Comparison of ENCODE assay signal across 8 cellular contexts in genomic region chr12:120725151-120725658, GRCh38. TPM values are rescaled to one million over a fixed set of nuclear protein-coding genes. Genes with fewer than 3 reads are reported as not detected.
DNase-seq lines count a peak whose midpoint lies in the region; ATAC-seq and TF ChIP-seq lines count a peak whose summit lies in the region.

No MANE protein-coding gene starts in this region.

- H3K9me2 ChIP-seq in HCT116 (ENCODE audit: insufficient read depth), result no peaks in the 10 kb centered on the region

- H3K4me1 ChIP-seq in HCT116 (ENCODE audit: control insufficient read depth in 1 of 2, insufficient read depth in 2 of 2, low read length in 2 of 2) (peaks cover 3 to 22% of the 10 kb centered on the region in 2 experiments; a peak in 2 of 4 replicates), ascending aorta (peaks cover 0 to 8% of the 10 kb centered on the region in 2 donors), mesodermal cell (ENCODE audit: control insufficient read depth, insufficient read depth, low read length, poor library complexity, severe bottlenecking) (peaks cover 4% of the 10 kb centered on the region)

- ATAC-seq in HCT116, result peak; percentile 8
- no peak for ATAC-seq in GM19463 (IDR thresholded peaks at IDR 0.05; ENCODE audit: unreplicated experiment)
- no peak for ATAC-seq in GM18519 (IDR thresholded peaks at IDR 0.05; ENCODE audit: low FRiP score, unreplicated experiment)
- no peak for ATAC-seq in GM18867 (IDR thresholded peaks at IDR 0.05; ENCODE audit: unreplicated experiment)

- POLR2A ChIA-PET in HCT116 (lab: Charles Lee), result interaction anchor here (1.2 kb wide), 1 partner anchor 15 kb away, joined by 3 read pairs; the partner anchor contains the start of gene UNC119B

- H3K4me2 ChIP-seq in HCT116 (ENCODE audit: low read length), result peak overlapping the region; percentile 96

- TF ChIP-seq POLR2A in HCT116 (IDR thresholded peaks at IDR 0.05; ENCODE audit: borderline replicate concordance, extremely low read depth, insufficient read depth, insufficient read length) (no peak), lower leg skin (IDR thresholded peaks at IDR 0.05) (no peak)

- TF ChIP-seq RAD21 in HCT116 (IDR thresholded peaks at IDR 0.05; ENCODE audit: low read depth), result no peak

- 40 to 43% methylated on average over 10 to 14 of the region's 14 CpGs for WGBS in mesodermal cell (ENCODE audit: insufficient coverage in 2 of 2), 2 experiments
- WGBS in lower leg skin, 2 donors, result 28 to 34% methylated on average over 14 of the region's 14 CpGs

- DNase-seq in AG10803 (ENCODE audit: low read depth), result no peak
- no peak for DNase-seq in HCT116 (ENCODE audit: low read depth, low spot score)
- DNase-seq in ascending aorta (ENCODE audit: low spot score in 2 of 2), result no peak
- DNase-seq in lower leg skin (ENCODE audit: low spot score in 2 of 2), result no peak

- H2AFZ ChIP-seq in HCT116 (ENCODE audit: low read depth, low read length, poor library complexity, severe bottlenecking), result peak overlapping the region; percentile 32

- no peaks in the 10 kb centered on the region for H4K20me1 ChIP-seq in HCT116 (ENCODE audit: insufficient read depth)

- TF ChIP-seq CTCF in AG10803 (conservative IDR thresholded peaks at IDR 0.05; ENCODE audit: low read length), result no peak
- TF ChIP-seq CTCF in HCT116 (IDR thresholded peaks at IDR 0.05 in 2 of 3, conservative IDR thresholded peaks at IDR 0.05 in 1 of 3; ENCODE audit: borderline replicate concordance in 1 of 3, insufficient read depth in 1 of 3, low read depth in 2 of 3, low read length in 2 of 3), result no peak
- TF ChIP-seq CTCF in ascending aorta (IDR thresholded peaks at IDR 0.05), result no peak
- no peak for TF ChIP-seq CTCF in lower leg skin (IDR thresholded peaks at IDR 0.05)

- CTCF ChIA-PET in HCT116 (lab: Charles Lee), result interaction anchor here (0.6 kb wide), 1 partner anchor 215 kb away, joined by 3 read pairs; no protein-coding TSS in a partner anchor

- BruUV-seq in HCT116 (replicated peaks; lab: Mats Ljungman, UMichigan), result no TSS peak

- H3K27me3 ChIP-seq in HCT116 (ENCODE audit: insufficient read depth, low read length) (no peaks in the 10 kb centered on the region), ascending aorta (no peaks in the 10 kb centered on the region)

- RAD21 ChIA-PET in HCT116 (lab: Charles Lee; ENCODE audit: low non-redundant PET in 1 of 2, low total read pairs in 2 of 2, uncharacterized antibody in 2 of 2, unreplicated experiment in 2 of 2), result no interaction called here

- H3K9me3 ChIP-seq in HCT116 (ENCODE audit: control insufficient read depth in 1 of 2, insufficient read depth in 1 of 2, low read depth in 1 of 2, low read length in 2 of 2) (no peaks in the 10 kb centered on the region), ascending aorta (no peaks in the 10 kb centered on the region), mesodermal cell (ENCODE audit: control insufficient read depth, low read length) (no peaks in the 10 kb centered on the region)

- peak overlapping the region; percentile 81 for H3K9ac ChIP-seq in HCT116 (ENCODE audit: low read length)

- intact Hi-C loops in HCT116 (cut with micrococcal nuclease), result loop anchor here (5.0 kb wide), 1 partner anchor 247 kb away; no protein-coding TSS in a partner anchor
- intact Hi-C loops in ascending aorta (cut with DNase I), result loop anchor here (1.0 to 10.0 kb wide), 4 partner anchors 39 to 250 kb away; partner anchors contain the start of genes HNF1A and POP5
- intact Hi-C loops in lower leg skin (cut with DNase I; ENCODE audit: low total_unique reads), result no loop called here

- H3K27ac ChIP-seq in HCT116 (ENCODE audit: low read depth, low read length) (peak overlapping the region; percentile 73; the same call in 1 of the 2 replicates), ascending aorta (peak overlapping the region; percentile 83 to 85), mesodermal cell (ENCODE audit: low read depth, low read length, severe bottlenecking) (no peak overlapping the region)

- H3K36me3 ChIP-seq in HCT116 (ENCODE audit: control insufficient read depth in 1 of 2, insufficient read depth in 2 of 2, low read length in 2 of 2), result peaks cover 20 to 24% of the 10 kb centered on the region in 2 experiments; a peak in 3 of 4 replicates
- peaks cover 28 to 37% of the 10 kb centered on the region in 2 donors for H3K36me3 ChIP-seq in ascending aorta
- peaks cover 55% of the 10 kb centered on the region for H3K36me3 ChIP-seq in mesodermal cell (ENCODE audit: control insufficient read depth, insufficient read depth, low read length)

- H3K4me3 ChIP-seq in AG10803 (ENCODE audit: low read length), result peak overlapping the region; percentile 69
- H3K4me3 ChIP-seq in HCT116 (replicated peaks in 1 of 2; ENCODE audit: low read depth in 1 of 2, low read length in 2 of 2), result peak overlapping the region; percentile 81 to 83
- H3K4me3 ChIP-seq in ascending aorta, result peak overlapping the region; percentile 75 to 91
- H3K4me3 ChIP-seq in mesodermal cell (ENCODE audit: extremely low read depth, insufficient read depth, low read length, poor library complexity, severe bottlenecking), result peak overlapping the region; percentile 45
- no peak overlapping the region for H3K4me3 ChIP-seq in lower leg skin (ENCODE audit: low read depth, poor library complexity, severe bottlenecking)

- H3K79me2 ChIP-seq in HCT116 (ENCODE audit: insufficient read depth, low read length), result no peaks in the 10 kb centered on the region

TF ChIP-seq in HCT116, 20 proteins besides CTCF, POLR2A, EP300 and RAD21 (continues in another document):
- TF ChIP-seq TCF7L2 (IDR thresholded peaks at IDR 0.05; ENCODE audit: borderline replicate concordance, extremely low read depth, insufficient read depth, insufficient read length) (no peak), ZFX (IDR thresholded peaks at IDR 0.05) (no peak), EZH2phosphoT487 (IDR thresholded peaks at IDR 0.05; ENCODE audit: borderline replicate concordance) (no peak), EGR1 (IDR thresholded peaks at IDR 0.05; ENCODE audit: low read depth) (no peak), CEBPB (IDR thresholded peaks at IDR 0.05; ENCODE audit: low read depth) (no peak), EZH2 (IDR thresholded peaks at IDR 0.05) (no peak), ELF1 (IDR thresholded peaks at IDR 0.05; ENCODE audit: borderline replicate concordance, low read depth) (no peak), FOSL1 (IDR thresholded peaks at IDR 0.05; ENCODE audit: low read depth) (no peak), YY1 (IDR thresholded peaks at IDR 0.05; ENCODE audit: extremely low read depth, insufficient replicate concordance, low read depth, low read length) (no peak), SP1 (IDR thresholded peaks at IDR 0.05; ENCODE audit: low read depth) (no peak), SIN3A (IDR thresholded peaks at IDR 0.05; ENCODE audit: low read depth) (no peak), MAX (IDR thresholded peaks at IDR 0.05) (no peak), POLR2AphosphoS5 (IDR thresholded peaks at IDR 0.05; ENCODE audit: low read depth, low read length) (no peak), JUND (IDR thresholded peaks at IDR 0.05) (no peak), CBX3 (IDR thresholded peaks at IDR 0.05; ENCODE audit: low read depth) (no peak)
- TF ChIP-seq, protein P1, sequence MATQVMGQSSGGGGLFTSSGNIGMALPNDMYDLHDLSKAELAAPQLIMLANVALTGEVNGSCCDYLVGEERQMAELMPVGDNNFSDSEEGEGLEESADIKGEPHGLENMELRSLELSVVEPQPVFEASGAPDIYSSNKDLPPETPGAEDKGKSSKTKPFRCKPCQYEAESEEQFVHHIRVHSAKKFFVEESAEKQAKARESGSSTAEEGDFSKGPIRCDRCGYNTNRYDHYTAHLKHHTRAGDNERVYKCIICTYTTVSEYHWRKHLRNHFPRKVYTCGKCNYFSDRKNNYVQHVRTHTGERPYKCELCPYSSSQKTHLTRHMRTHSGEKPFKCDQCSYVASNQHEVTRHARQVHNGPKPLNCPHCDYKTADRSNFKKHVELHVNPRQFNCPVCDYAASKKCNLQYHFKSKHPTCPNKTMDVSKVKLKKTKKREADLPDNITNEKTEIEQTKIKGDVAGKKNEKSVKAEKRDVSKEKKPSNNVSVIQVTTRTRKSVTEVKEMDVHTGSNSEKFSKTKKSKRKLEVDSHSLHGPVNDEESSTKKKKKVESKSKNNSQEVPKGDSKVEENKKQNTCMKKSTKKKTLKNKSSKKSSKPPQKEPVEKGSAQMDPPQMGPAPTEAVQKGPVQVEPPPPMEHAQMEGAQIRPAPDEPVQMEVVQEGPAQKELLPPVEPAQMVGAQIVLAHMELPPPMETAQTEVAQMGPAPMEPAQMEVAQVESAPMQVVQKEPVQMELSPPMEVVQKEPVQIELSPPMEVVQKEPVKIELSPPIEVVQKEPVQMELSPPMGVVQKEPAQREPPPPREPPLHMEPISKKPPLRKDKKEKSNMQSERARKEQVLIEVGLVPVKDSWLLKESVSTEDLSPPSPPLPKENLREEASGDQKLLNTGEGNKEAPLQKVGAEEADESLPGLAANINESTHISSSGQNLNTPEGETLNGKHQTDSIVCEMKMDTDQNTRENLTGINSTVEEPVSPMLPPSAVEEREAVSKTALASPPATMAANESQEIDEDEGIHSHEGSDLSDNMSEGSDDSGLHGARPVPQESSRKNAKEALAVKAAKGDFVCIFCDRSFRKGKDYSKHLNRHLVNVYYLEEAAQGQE (IDR thresholded peaks at IDR 0.05; ENCODE audit: low read depth), result no peak

RNA-seq across cellular contexts. Expression of gene ACADS, which starts 0.4 kb away (rescaled TPM):
- total RNA-seq in HCT116 (2021; ENCODE audit: unreplicated experiment), result 21.4 TPM
- 21.2 and 22.2 TPM in 2 replicates for polyA plus RNA-seq in HCT116 (2012)
- total RNA-seq in ascending aorta, result 58.5 TPM
- polyA plus RNA-seq in mesodermal cell (2013, experiment 1 of 2), result 9.3 TPM
- 7.4 TPM for polyA plus RNA-seq in mesodermal cell (2013, experiment 2 of 2)
- total RNA-seq in lower leg skin, result 10 to 100 TPM; 21.3 to 37.1 (median 29.1) TPM

RNA-seq across cellular contexts. Expression of gene UNC119B, which starts 14.9 kb away (rescaled TPM):
- 33.8 TPM for total RNA-seq in HCT116 (2021; ENCODE audit: unreplicated experiment)
- polyA plus RNA-seq in HCT116 (2012), result 20.2 and 21.3 TPM in 2 replicates
- 26.8 TPM for total RNA-seq in ascending aorta
- 32.3 TPM for polyA plus RNA-seq in mesodermal cell (2013, experiment 1 of 2)
- polyA plus RNA-seq in mesodermal cell (2013, experiment 2 of 2), result 32.0 TPM
- 10 to 100 TPM in 3 of 4 donors, 1 to 10 TPM in 1; 5.0 to 20.3 (median 13.9) TPM for total RNA-seq in lower leg skin

RNA-seq across cellular contexts. Expression of gene MLEC, which starts 38.3 kb away (rescaled TPM):
- total RNA-seq in HCT116 (2021; ENCODE audit: unreplicated experiment), result 152 TPM
- 53.9 and 59.2 TPM in 2 replicates for polyA plus RNA-seq in HCT116 (2012)
- total RNA-seq in ascending aorta, result 47.5 TPM
- polyA plus RNA-seq in mesodermal cell (2013, experiment 1 of 2), result 76.2 TPM
- polyA plus RNA-seq in mesodermal cell (2013, experiment 2 of 2), result 71.4 TPM
- 10 to 100 TPM; 15.4 to 53.3 (median 40.9) TPM for total RNA-seq in lower leg skin
